In genomic region chr3:64266983-64267382, GRCh38 we compare ENCODE assay signal across 1 cellular context.
TF ChIP-seq lines count a peak whose summit lies in the region.

No MANE protein-coding gene starts in this region.

TF ChIP-seq in H1, 55 proteins besides CTCF, POLR2A, EP300 and RAD21:
- TF ChIP-seq SP1 (IDR thresholded peaks at IDR 0.05; ENCODE audit: low read depth, low read length) (no peak), HDAC2 (IDR thresholded peaks at IDR 0.05; ENCODE audit: borderline replicate concordance in 1 of 2, low read depth in 2 of 2, low read length in 2 of 2) (no peak), RBBP5 (IDR thresholded peaks at IDR 0.05; ENCODE audit: borderline replicate concordance, low read depth, low read length) (no peak), KDM1A (IDR thresholded peaks at IDR 0.05; ENCODE audit: borderline replicate concordance, low read length) (no peak), JUN (IDR thresholded peaks at IDR 0.05; ENCODE audit: low read depth, low read length) (no peak), CHD2 (IDR thresholded peaks at IDR 0.05; ENCODE audit: low read length) (no peak), BCL11A (IDR thresholded peaks at IDR 0.05; ENCODE audit: low read depth in 2 of 2, low read length in 2 of 2) (no peak), SUZ12 (IDR thresholded peaks at IDR 0.05; ENCODE audit: low read length) (no peak), GTF2F1 (IDR thresholded peaks at IDR 0.05; ENCODE audit: borderline replicate concordance, low read depth, low read length) (no peak)
TF ChIP-seq in H1: peak in this region for 0.
